Comparison of ENCODE assay signal across 18 cellular contexts in the genomic region with DNA sequence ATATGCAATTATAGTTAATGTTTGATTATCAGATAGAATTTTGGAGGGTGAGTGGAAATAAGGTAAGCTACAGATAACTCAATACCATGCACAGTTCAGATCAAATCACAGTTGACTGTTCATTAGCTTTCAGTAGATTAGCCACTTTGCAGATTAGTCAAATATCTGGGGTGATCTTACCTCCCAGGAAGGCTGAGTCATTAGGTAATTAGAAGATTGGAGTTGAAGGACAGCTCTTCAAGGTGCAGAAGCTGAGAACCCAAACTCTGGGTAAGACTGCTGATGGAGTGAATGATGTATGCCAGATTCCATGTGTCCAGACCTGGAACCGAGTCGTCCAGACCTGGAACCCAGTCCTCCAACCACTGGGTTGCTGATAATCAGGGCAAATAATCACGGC.
DNase-seq lines count a peak whose midpoint lies in the region; ATAC-seq, FAIRE-seq and TF ChIP-seq lines count a peak whose summit lies in the region.
"Had no signal": no experiment of that assay in that cellular context is flagged by ENCODE, and none has a peak within 500 bp of the region (broad histone marks: within the 10 kb centered on the region; RNA-seq: fewer than 3 reads in every experiment).

No MANE protein-coding gene starts in this region.

- peaks cover 2% of the 10 kb centered on the region for H3K27me3 Mint-ChIP-seq in mesothelial cell of epicardium (ENCODE audit: low read depth)
- H3K27me3 Mint-ChIP-seq: B cell had no signal

- no peaks in the 10 kb centered on the region for H3K4me1 ChIP-seq in mesendoderm (ENCODE audit: control insufficient read depth, low read depth, low read length)
- H3K4me1 ChIP-seq: BLaER1 treated with 17β-estradiol and CSF1 and Interleukin-3, amounts not matched to agents 10 nM and 100 nM had no signal

- no peak overlapping the region for H2BK120ac ChIP-seq in mesendoderm (ENCODE audit: low read depth, low read length)

- no peak for ATAC-seq in SK-N-SH treated with all-trans-retinoic acid at 6 μM for 48 hours
- ATAC-seq: GM23338 had no signal

- H4K5ac ChIP-seq in mesendoderm (ENCODE audit: low read length), result no peak overlapping the region

- H3K4me3 Mint-ChIP-seq in mesothelial cell of epicardium, result no peak overlapping the region
- H3K4me3 Mint-ChIP-seq: B cell; CD8-positive, alpha-beta memory T cell; GM23338 had no signal

- H3K4me1 Mint-ChIP-seq in mesothelial cell of epicardium, result no peaks in the 10 kb centered on the region
- H3K4me1 Mint-ChIP-seq: B cell; CD8-positive, alpha-beta memory T cell had no signal

- no peaks in the 10 kb centered on the region for H3K79me1 ChIP-seq in mesendoderm (ENCODE audit: low read length)

- H3K4me2 ChIP-seq in mesendoderm (ENCODE audit: low read length), result no peak overlapping the region
- H3K4me2 ChIP-seq: BLaER1 treated with 17β-estradiol and CSF1 and Interleukin-3, amounts not matched to agents 10 nM and 100 nM; GM23338 had no signal

- no peak overlapping the region for H3K4me3 ChIP-seq in epithelial cell of esophagus (ENCODE audit: low read length)
- no peak overlapping the region for H3K4me3 ChIP-seq in mesendoderm (ENCODE audit: low read length)
- H3K4me3 ChIP-seq: BLaER1 treated with 17β-estradiol and CSF1 and Interleukin-3, amounts not matched to agents 10 nM and 100 nM; GM23338 had no signal

- H3K9me3 Mint-ChIP-seq in mesothelial cell of epicardium, result peaks cover 19% of the 10 kb centered on the region

- TF ChIP-seq CTCF in D721Med (IDR thresholded peaks at IDR 0.05; ENCODE audit: insufficient read depth, missing control alignments) (no peak), epithelial cell of esophagus (IDR thresholded peaks at IDR 0.05; ENCODE audit: insufficient read depth, low read depth, low read length, missing control alignments) (no peak), mesothelial cell of epicardium (IDR thresholded peaks at IDR 0.05; ENCODE audit: unreplicated experiment) (no peak)

- no peaks in the 10 kb centered on the region for H3K36me3 Mint-ChIP-seq in mesothelial cell of epicardium
- H3K36me3 Mint-ChIP-seq: CD8-positive, alpha-beta memory T cell had no signal

- no peak overlapping the region for H3K27ac Mint-ChIP-seq in mesothelial cell of epicardium
- H3K27ac Mint-ChIP-seq: B cell; CD8-positive, alpha-beta memory T cell; GM23338 had no signal

- no peak overlapping the region for H3K56ac ChIP-seq in mesendoderm (ENCODE audit: low read length)

- H3K9ac ChIP-seq in mesendoderm (ENCODE audit: low read length), result no peak overlapping the region
- H3K9ac ChIP-seq: BLaER1 treated with 17β-estradiol and CSF1 and Interleukin-3, amounts not matched to agents 10 nM and 100 nM had no signal

- no peak overlapping the region for H2BK15ac ChIP-seq in mesendoderm (replicated peaks; ENCODE audit: low read depth)

- no peaks in the 10 kb centered on the region for H3K79me2 ChIP-seq in mesendoderm (ENCODE audit: control insufficient read depth, insufficient read depth, low read length)

- no peak overlapping the region for H2AK5ac ChIP-seq in mesendoderm (ENCODE audit: low read length)

- no CpG with 5 or more reads among the region's 3 CpGs for WGBS in mesendoderm (ENCODE audit: extremely low coverage, insufficient coverage, low lambda C conversion rate)

- H2BK5ac ChIP-seq in mesendoderm (ENCODE audit: low read length), result no peak overlapping the region

- H3K27ac ChIP-seq in mesendoderm (ENCODE audit: low read depth, low read length), result no peak overlapping the region
- H3K27ac ChIP-seq: BLaER1 treated with 17β-estradiol and CSF1 and Interleukin-3, amounts not matched to agents 10 nM and 100 nM had no signal

- H3K27me3 ChIP-seq in mesendoderm (ENCODE audit: insufficient read depth, low read length, poor library complexity), result no peaks in the 10 kb centered on the region
- H3K27me3 ChIP-seq: BLaER1 treated with 17β-estradiol and CSF1 and Interleukin-3, amounts not matched to agents 10 nM and 100 nM had no signal

- peak; percentile 63 for FAIRE-seq in D721Med (lab: Jason Lieb, UNC)
- FAIRE-seq: GM12892, H54, HTR-8/SVneo had no signal

- no peak overlapping the region for H3K18ac ChIP-seq in mesendoderm (ENCODE audit: low read length)

- DNase-seq in D721Med (ENCODE audit: insufficient read length, low spot score) (no peak), NCI-H82 treated with DMSO at 0.1 percent for 48 hours (lab: John Stamatoyannopoulos, UW; ENCODE audit: unreplicated experiment) (peak; percentile 58), epithelial cell of esophagus (ENCODE audit: low read depth) (peak; percentile 51), mesendoderm (peak; percentile 18), T-helper 9 cell (no peak), mesothelial cell of epicardium (ENCODE audit: low spot score in 2 of 2, unreplicated experiment in 2 of 2) (no peak)
- DNase-seq: CD8-positive, alpha-beta memory T cell; COR-L47; GDM1; HCEC 1CT; IMR-90 had no signal

- H4K8ac ChIP-seq in mesendoderm (ENCODE audit: low read depth, low read length), result no peak overlapping the region

- H3K4ac ChIP-seq in mesendoderm (ENCODE audit: low read depth, low read length), result no peak overlapping the region

- H3K23ac ChIP-seq in mesendoderm (ENCODE audit: low read length), result no peak overlapping the region

- H3K36me3 ChIP-seq in mesendoderm (ENCODE audit: control insufficient read depth, insufficient read depth, low read length), result no peaks in the 10 kb centered on the region
- H3K36me3 ChIP-seq: BLaER1 treated with 17β-estradiol and CSF1 and Interleukin-3, amounts not matched to agents 10 nM and 100 nM had no signal

TF ChIP-seq in SK-N-SH treated with all-trans-retinoic acid at 6 μM for 48 hours, 23 proteins besides CTCF, POLR2A, EP300 and RAD21 (continues in another document):
- TF ChIP-seq, protein P1, sequence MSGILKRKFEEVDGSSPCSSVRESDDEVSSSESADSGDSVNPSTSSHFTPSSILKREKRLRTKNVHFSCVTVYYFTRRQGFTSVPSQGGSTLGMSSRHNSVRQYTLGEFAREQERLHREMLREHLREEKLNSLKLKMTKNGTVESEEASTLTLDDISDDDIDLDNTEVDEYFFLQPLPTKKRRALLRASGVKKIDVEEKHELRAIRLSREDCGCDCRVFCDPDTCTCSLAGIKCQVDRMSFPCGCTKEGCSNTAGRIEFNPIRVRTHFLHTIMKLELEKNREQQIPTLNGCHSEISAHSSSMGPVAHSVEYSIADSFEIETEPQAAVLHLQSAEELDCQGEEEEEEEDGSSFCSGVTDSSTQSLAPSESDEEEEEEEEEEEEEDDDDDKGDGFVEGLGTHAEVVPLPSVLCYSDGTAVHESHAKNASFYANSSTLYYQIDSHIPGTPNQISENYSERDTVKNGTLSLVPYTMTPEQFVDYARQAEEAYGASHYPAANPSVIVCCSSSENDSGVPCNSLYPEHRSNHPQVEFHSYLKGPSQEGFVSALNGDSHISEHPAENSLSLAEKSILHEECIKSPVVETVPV (CRISPR knock-in tag; IDR thresholded peaks at IDR 0.05), result no peak
- TF ChIP-seq TOX (CRISPR knock-in tag; IDR thresholded peaks at IDR 0.05; ENCODE audit: borderline replicate concordance), result no peak
- TF ChIP-seq, protein P2, sequence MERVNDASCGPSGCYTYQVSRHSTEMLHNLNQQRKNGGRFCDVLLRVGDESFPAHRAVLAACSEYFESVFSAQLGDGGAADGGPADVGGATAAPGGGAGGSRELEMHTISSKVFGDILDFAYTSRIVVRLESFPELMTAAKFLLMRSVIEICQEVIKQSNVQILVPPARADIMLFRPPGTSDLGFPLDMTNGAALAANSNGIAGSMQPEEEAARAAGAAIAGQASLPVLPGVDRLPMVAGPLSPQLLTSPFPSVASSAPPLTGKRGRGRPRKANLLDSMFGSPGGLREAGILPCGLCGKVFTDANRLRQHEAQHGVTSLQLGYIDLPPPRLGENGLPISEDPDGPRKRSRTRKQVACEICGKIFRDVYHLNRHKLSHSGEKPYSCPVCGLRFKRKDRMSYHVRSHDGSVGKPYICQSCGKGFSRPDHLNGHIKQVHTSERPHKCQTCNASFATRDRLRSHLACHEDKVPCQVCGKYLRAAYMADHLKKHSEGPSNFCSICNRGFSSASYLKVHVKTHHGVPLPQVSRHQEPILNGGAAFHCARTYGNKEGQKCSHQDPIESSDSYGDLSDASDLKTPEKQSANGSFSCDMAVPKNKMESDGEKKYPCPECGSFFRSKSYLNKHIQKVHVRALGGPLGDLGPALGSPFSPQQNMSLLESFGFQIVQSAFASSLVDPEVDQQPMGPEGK (CRISPR knock-in tag; IDR thresholded peaks at IDR 0.05; ENCODE audit: borderline replicate concordance), result no peak
- no peak for TF ChIP-seq ARNTL (CRISPR knock-in tag; IDR thresholded peaks at IDR 0.05; ENCODE audit: borderline replicate concordance, low read depth)
- no peak for TF ChIP-seq CSDC2 (CRISPR knock-in tag; IDR thresholded peaks at IDR 0.05)
- TF ChIP-seq ZNF70 (CRISPR knock-in tag; IDR thresholded peaks at IDR 0.05), result no peak
- TF ChIP-seq ZNF8 (CRISPR knock-in tag; IDR thresholded peaks at IDR 0.05), result no peak
- TF ChIP-seq ESRRG (CRISPR knock-in tag; IDR thresholded peaks at IDR 0.05), result no peak
- no peak for TF ChIP-seq OSR1 (CRISPR knock-in tag; IDR thresholded peaks at IDR 0.05)
- TF ChIP-seq ZFP3 (CRISPR knock-in tag; IDR thresholded peaks at IDR 0.05), result no peak
- no peak for TF ChIP-seq ZNF565 (CRISPR knock-in tag; conservative IDR thresholded peaks at IDR 0.05; ENCODE audit: low read depth)
- TF ChIP-seq ISL1 (CRISPR knock-in tag; IDR thresholded peaks at IDR 0.05), result no peak
- no peak for TF ChIP-seq ZFP30 (CRISPR knock-in tag; IDR thresholded peaks at IDR 0.05)
- no peak for TF ChIP-seq ZC3H10 (CRISPR knock-in tag; IDR thresholded peaks at IDR 0.05)
- TF ChIP-seq BACH2 (CRISPR knock-in tag; IDR thresholded peaks at IDR 0.05; ENCODE audit: borderline replicate concordance), result no peak
- TF ChIP-seq SNAI2 (CRISPR knock-in tag; IDR thresholded peaks at IDR 0.05), result no peak
- no peak for TF ChIP-seq TCF4 (CRISPR knock-in tag; IDR thresholded peaks at IDR 0.05; ENCODE audit: borderline replicate concordance)
- no peak for TF ChIP-seq RARB (CRISPR knock-in tag; IDR thresholded peaks at IDR 0.05)

Comparison
In these comparisons a context has a peak if more than half of its experiments do, and no peak if none do; other contexts are left out.
1. DNase-seq: peak in NCI-H82 treated with DMSO at 0.1 percent for 48 hours (single experiment), epithelial cell of esophagus (single experiment) and mesendoderm (single experiment); none in D721Med (single experiment), T-helper 9 cell (single experiment) and mesothelial cell of epicardium (0 of 2).